Comparison of ENCODE assay signal across 7 cellular contexts in the genomic region with DNA sequence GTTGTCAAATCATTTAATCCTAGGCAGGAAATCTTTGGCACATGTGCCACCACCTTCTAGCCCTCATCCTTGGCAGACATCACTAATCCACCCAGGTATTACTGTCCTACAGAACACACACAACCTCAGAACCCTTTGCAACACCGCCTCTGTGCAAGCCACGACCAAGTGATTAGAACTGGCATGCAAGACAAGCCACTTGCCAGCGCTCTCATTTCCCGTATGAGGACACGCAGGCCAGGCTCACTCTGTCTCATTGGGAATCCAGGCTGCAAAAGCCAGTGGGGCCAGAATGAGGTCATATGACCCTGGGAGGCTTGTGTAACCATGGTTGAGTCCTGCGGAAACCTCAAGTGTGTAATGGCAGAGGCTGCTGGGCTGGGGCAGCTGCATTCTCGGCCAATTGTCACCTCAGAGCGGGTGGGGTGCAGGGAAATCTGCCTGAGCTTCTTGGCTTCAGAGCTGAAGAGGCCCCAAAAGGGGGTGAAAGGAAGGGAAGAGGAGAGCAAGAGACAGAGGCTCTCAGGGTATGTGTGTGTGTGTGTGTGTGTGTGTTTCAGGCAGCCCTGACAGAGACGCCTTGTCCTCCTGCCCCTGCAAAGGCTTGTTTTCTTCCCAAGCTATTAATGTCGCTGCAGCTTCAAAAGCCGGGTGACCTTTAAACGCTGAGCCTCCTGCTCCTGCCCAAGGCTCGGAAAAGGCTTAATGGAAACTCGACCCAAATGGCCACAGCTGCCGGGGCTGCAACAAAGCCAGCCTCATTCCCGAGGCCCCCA. TPM values are rescaled to one million over a fixed set of nuclear protein-coding genes. Genes with fewer than 3 reads are reported as not detected.
DNase-seq lines count a peak whose midpoint lies in the region; ATAC-seq lines count a peak whose summit lies in the region.

No MANE protein-coding gene starts in this region.

- in situ Hi-C loops in GM23248 (cut with MboI) (no loop called here), T47D (cut with HindIII; ENCODE audit: low pct_unique_long_range_greater_than_20kb, low sequenced_read_pairs) (no loop called here)

- H3K9me2 ChIP-seq in GM23248 (ENCODE audit: insufficient read depth) = no peaks in the 10 kb centered on the region

- DNase-seq in GM23248 (peak; percentile 100), NCI-H748 (lab: John Stamatoyannopoulos, UW; ENCODE audit: unreplicated experiment) (peak; percentile 77), T47D (ENCODE audit: low read depth in 1 of 2, low spot score in 1 of 2) (peak; percentile 72 to 100), retina (peak; percentile 90)
- no peak for DNase-seq in stimulated activated CD4-positive, alpha-beta T cell treated with anti-CD3 and anti-CD28 coated beads, Interleukin-1b, Interleukin-23, amount 100 ng/mL, for 48 hours

- H2AFZ ChIP-seq in GM23248 = peak overlapping the region; percentile 30; the same call in 1 of the 2 replicates

- H3K9ac ChIP-seq in GM23248 (peak overlapping the region; percentile 84), iPS-20b (ENCODE audit: low read depth, low read length) (peak overlapping the region; percentile 41; the same call in 1 of the 2 replicates)

- peaks cover 49% of the 10 kb centered on the region for H3K79me2 ChIP-seq in GM23248 (ENCODE audit: insufficient read depth)

- H3K36me3 ChIP-seq in GM23248 (ENCODE audit: low read depth) = no peaks in the 10 kb centered on the region
- no peaks in the 10 kb centered on the region for H3K36me3 ChIP-seq in iPS-20b (ENCODE audit: insufficient read depth, low read depth, low read length)

- peak overlapping the region; percentile 84 for H3K4me2 ChIP-seq in GM23248 (ENCODE audit: unreplicated experiment)

- H4K20me1 ChIP-seq in GM23248 (ENCODE audit: insufficient read depth) = no peaks in the 10 kb centered on the region

- peaks cover 40% of the 10 kb centered on the region for H3F3A ChIP-seq in GM23248 (ENCODE audit: insufficient read depth)

- WGBS in GM23248 (ENCODE audit: low coverage in 1 of 2, low lambda C conversion rate in 2 of 2, missing lambda C conversion rate in 2 of 2), 2 experiments = 1% methylated on average over 16 of the region's 16 CpGs

- no peak for ATAC-seq in HG02588 (IDR thresholded peaks at IDR 0.05; ENCODE audit: unreplicated experiment)

- no peaks in the 10 kb centered on the region for H3K27me3 ChIP-seq in GM23248 (replicated peaks; ENCODE audit: insufficient read depth)
- H3K27me3 ChIP-seq in iPS-20b (ENCODE audit: insufficient read depth, low read length) = no peaks in the 10 kb centered on the region

- H3K27ac ChIP-seq in GM23248 (peak overlapping the region; percentile 97), iPS-20b (ENCODE audit: low read length) (peak overlapping the region; percentile 57)

- peak overlapping the region; percentile 54 for H3K4me3 ChIP-seq in GM23248
- H3K4me3 ChIP-seq in iPS-20b (ENCODE audit: low read length) = peak overlapping the region; percentile 28; the same call in 1 of the 2 replicates

- no peaks in the 10 kb centered on the region for H3K9me3 ChIP-seq in GM23248 (ENCODE audit: low read depth)
- no peaks in the 10 kb centered on the region for H3K9me3 ChIP-seq in iPS-20b (ENCODE audit: insufficient read depth, low read depth, low read length)

- H3K4me1 ChIP-seq in GM23248 (ENCODE audit: insufficient read depth) = peaks cover 61% of the 10 kb centered on the region
- peaks cover 12% of the 10 kb centered on the region for H3K4me1 ChIP-seq in iPS-20b (ENCODE audit: insufficient read depth, low read length)

RNA-seq across cellular contexts. Expression of gene MRPS23, which starts 43.2 kb away (rescaled TPM):
- 24.8 and 33.4 TPM in 2 replicates for total RNA-seq in GM23248 (2014; rRNA removed; shearing (Covaris generic))
- 60.5 and 61.1 TPM in 2 replicates for polyA plus RNA-seq in GM23248 (2016; fragmentation: Nextera tagmentation; extraction: Ambion mirVana)
